Comparison of ENCODE assay signal across 1 cellular context in genomic region chr10:78028438-78029293, GRCh38.
A peak's percentile ranks its signal among the peaks of the same experiment; 100 is the strongest.
TF ChIP-seq lines count a peak whose summit lies in the region.

No MANE protein-coding gene starts in this region.

TF ChIP-seq in K562, 482 proteins besides CTCF, POLR2A, EP300 and RAD21 (continues in another document):
- TF ChIP-seq ZNF407 (IDR thresholded peaks at IDR 0.05; ENCODE audit: low read depth) (no peak), SMC3 (conservative IDR thresholded peaks at IDR 0.05; ENCODE audit: insufficient read depth, low read depth, low read length) (0 out of 2 replicates have a peak, but pooled peaks have one; percentile 5), MYBL2 (IDR thresholded peaks at IDR 0.05; ENCODE audit: low read depth) (no peak), MYBL2 (CRISPR knock-in tag; IDR thresholded peaks at IDR 0.05; ENCODE audit: borderline replicate concordance) (no peak), SIN3A (IDR thresholded peaks at IDR 0.05; ENCODE audit: borderline replicate concordance in 2 of 2, control insufficient read depth in 1 of 2, low read depth in 2 of 2, low read length in 2 of 2) (peak in 1 of 2 experiments; percentile 47; a peak in 1 of 4 replicates), CCNT2 (IDR thresholded peaks at IDR 0.05; ENCODE audit: borderline replicate concordance, extremely low read depth, insufficient read length, low read depth, low read length) (no peak), ETV6 (IDR thresholded peaks at IDR 0.05; ENCODE audit: borderline replicate concordance in 1 of 2, low read depth in 2 of 2, low read length in 1 of 2) (no peak), ETV6 (CRISPR knock-in tag; IDR thresholded peaks at IDR 0.05; ENCODE audit: borderline replicate concordance) (0 out of 2 replicates have a peak, but pooled peaks have one; percentile 32), BCOR (IDR thresholded peaks at IDR 0.05) (peak; percentile 53), ZNF143 (CRISPR knock-in tag; IDR thresholded peaks at IDR 0.05) (0 out of 2 replicates have a peak, but pooled peaks have one; percentile 22), ZBTB12 (CRISPR knock-in tag; IDR thresholded peaks at IDR 0.05) (no peak), MCM7 (IDR thresholded peaks at IDR 0.05) (no peak), ZNF316 (IDR thresholded peaks at IDR 0.05) (no peak), FOXJ2 (tag; IDR thresholded peaks at IDR 0.05) (no peak), MEIS2 (IDR thresholded peaks at IDR 0.05; ENCODE audit: partially characterized antibody) (no peak), CBX3 (IDR thresholded peaks at IDR 0.05; ENCODE audit: borderline replicate concordance in 1 of 2, low read length in 2 of 2) (0 out of 3 replicates have a peak, but pooled peaks of 1 of the 2 experiments have one; percentile 16), POLR2H (tag; IDR thresholded peaks at IDR 0.05; ENCODE audit: low read depth) (no peak), FOSL1 (tag; conservative IDR thresholded peaks at IDR 0.05) (no peak), RFX1 (IDR thresholded peaks at IDR 0.05) (no peak), BRCA1 (IDR thresholded peaks at IDR 0.05) (no peak), BRCA1 (CRISPR knock-in tag; IDR thresholded peaks at IDR 0.05) (peak; percentile 86; the same call in 1 of the 2 replicates), ARID3B (CRISPR knock-in tag; IDR thresholded peaks at IDR 0.05; ENCODE audit: borderline replicate concordance) (no peak), ZBTB49 (CRISPR knock-in tag; IDR thresholded peaks at IDR 0.05; ENCODE audit: borderline replicate concordance) (no peak), MTA1 (IDR thresholded peaks at IDR 0.05; ENCODE audit: borderline replicate concordance) (no peak), MLLT1 (IDR thresholded peaks at IDR 0.05) (no peak), TRIM25 (IDR thresholded peaks at IDR 0.05; ENCODE audit: borderline replicate concordance) (0 out of 2 replicates have a peak, but pooled peaks have one; percentile 21), CREBBP (IDR thresholded peaks at IDR 0.05; ENCODE audit: low read depth, low read length) (no peak), ZBTB2 (IDR thresholded peaks at IDR 0.05) (no peak), PHB (CRISPR knock-in tag; IDR thresholded peaks at IDR 0.05) (no peak), TRIM28 (IDR thresholded peaks at IDR 0.05) (0 out of 2 replicates have a peak, but pooled peaks have one; percentile 18), ZNF263 (CRISPR knock-in tag; IDR thresholded peaks at IDR 0.05; ENCODE audit: borderline replicate concordance) (peak; percentile 57; the same call in 1 of the 2 replicates), MED1 (CRISPR knock-in tag; IDR thresholded peaks at IDR 0.05; ENCODE audit: borderline replicate concordance) (0 out of 2 replicates have a peak, but pooled peaks have one; percentile 56), ZNF830 (CRISPR knock-in tag; IDR thresholded peaks at IDR 0.05) (peak; percentile 31; the same call in 1 of the 2 replicates), CTCFL (IDR thresholded peaks at IDR 0.05; ENCODE audit: borderline replicate concordance, insufficient read depth, low read depth, low read length, poor library complexity, severe bottlenecking) (peak; percentile 49)
